ENCODE assay signal across 8 cellular contexts in the genomic region with DNA sequence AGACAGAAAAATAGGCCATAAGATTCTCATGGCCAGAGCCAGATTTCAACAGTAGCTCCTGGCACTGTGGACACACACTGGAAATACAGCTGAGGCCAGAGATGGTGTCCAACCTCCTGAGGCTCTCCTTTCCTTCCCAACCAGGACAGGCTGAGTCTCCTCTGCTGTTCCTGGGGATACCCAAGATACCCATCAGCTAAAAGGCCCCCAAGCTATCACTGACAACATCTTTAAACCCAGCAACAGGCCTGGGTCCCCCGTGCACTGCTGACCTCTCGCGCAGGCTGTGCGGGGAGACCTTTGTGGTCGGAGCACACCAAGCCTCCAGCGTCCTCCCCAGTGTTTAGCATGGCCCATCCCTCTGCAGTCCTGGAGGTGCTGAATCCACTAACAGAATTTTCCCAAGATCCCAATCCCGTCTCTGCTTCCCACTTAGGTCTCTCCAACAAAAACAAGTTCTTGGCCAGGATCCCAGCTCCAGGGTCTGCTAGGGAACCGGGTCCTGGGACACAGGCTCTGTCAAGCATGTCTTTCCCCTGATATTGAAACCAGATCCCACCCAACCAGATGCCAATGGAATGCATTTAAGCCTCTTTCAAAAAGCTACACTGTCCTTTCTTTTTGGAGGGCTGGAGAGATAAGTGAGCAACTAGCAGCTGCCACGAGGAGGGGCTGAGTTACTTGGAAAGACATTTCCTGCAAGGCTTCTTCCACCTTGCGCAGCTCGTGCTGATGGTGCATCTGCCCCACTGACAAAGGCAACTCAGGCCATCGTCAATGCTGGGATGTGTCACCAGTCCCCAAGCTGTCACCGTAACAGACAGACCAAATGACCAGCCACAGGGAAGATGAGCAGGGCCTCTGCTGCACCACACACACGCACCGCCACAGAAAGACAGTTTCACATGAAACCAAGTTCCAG.
DNase-seq lines count a peak whose midpoint lies in the region; ATAC-seq, FAIRE-seq and TF ChIP-seq lines count a peak whose summit lies in the region.
"Had no signal": no experiment of that assay in that cellular context is flagged by ENCODE, and none has a peak within 500 bp of the region (broad histone marks: within the 10 kb centered on the region; RNA-seq: fewer than 3 reads in every experiment).

No MANE protein-coding gene starts in this region.

- dilution Hi-C loops in mammary epithelial cell (cut with HindIII; ENCODE audit: low sequenced_read_pairs): no loop called here

- FAIRE-seq in kidney (lab: Jason Lieb, UNC): no peak
- FAIRE-seq: islet of Langerhans had no signal

- H3K27ac ChIP-seq in mammary epithelial cell (ENCODE audit: insufficient read depth, low read depth, low read length) (peak overlapping the region; percentile 23), skin epidermis (peak overlapping the region in 13 of 21 experiments; percentile 0 to 62 (median 17)), kidney (ENCODE audit: low read depth in 2 of 2, low read length in 2 of 2) (no peak overlapping the region)

- H3K36me3 ChIP-seq in mammary epithelial cell (ENCODE audit: insufficient read depth, low read length): peaks cover 16% of the 10 kb centered on the region
- no peaks in the 10 kb centered on the region for H3K36me3 ChIP-seq in kidney (ENCODE audit: control insufficient read depth in 1 of 2, insufficient read depth in 2 of 2, low read length in 2 of 2)

- peaks cover 75% of the 10 kb centered on the region for H3K4me1 ChIP-seq in mammary epithelial cell (ENCODE audit: insufficient read depth, low read length)
- H3K4me1 ChIP-seq in kidney (ENCODE audit: control insufficient read depth in 1 of 2, insufficient read depth in 1 of 2, low read depth in 1 of 2, low read length in 2 of 2): peaks cover 31 to 41% of the 10 kb centered on the region in 2 donors

- intact Hi-C loops in mammary epithelial cell (cut with micrococcal nuclease): no loop called here
- intact Hi-C loops in kidney (cut with DNase I): no loop called here

- H3K9ac ChIP-seq in mammary epithelial cell (ENCODE audit: insufficient read depth, low read length) (no peak overlapping the region), kidney (ENCODE audit: low read length in 2 of 2) (peak overlapping the region in 1 of 2 donors; percentile 1)

- H3K27me3 ChIP-seq in mammary epithelial cell (ENCODE audit: insufficient read depth, low read length): no peaks in the 10 kb centered on the region

- H2AFZ ChIP-seq in mammary epithelial cell (ENCODE audit: low read depth, low read length): no peak overlapping the region

- in situ Hi-C loops in mammary epithelial cell (cut with MboI; ENCODE audit: low sequenced_read_pairs in 2 of 2): no loop called here

- no peak overlapping the region for H3K4me2 ChIP-seq in mammary epithelial cell (ENCODE audit: insufficient read depth, low read depth, low read length)

- ATAC-seq in GM19395 (IDR thresholded peaks at IDR 0.05; ENCODE audit: unreplicated experiment): peak; percentile 37
- peak; percentile 13 for ATAC-seq in HG02981 (IDR thresholded peaks at IDR 0.05; ENCODE audit: unreplicated experiment)

- peaks cover 100% of the 10 kb centered on the region for H3K79me2 ChIP-seq in mammary epithelial cell (ENCODE audit: insufficient read depth, low read length)

- H4K20me1 ChIP-seq in mammary epithelial cell (ENCODE audit: insufficient read depth, low read length): peaks cover 24% of the 10 kb centered on the region

- TF ChIP-seq CTCF in mammary epithelial cell (conservative IDR thresholded peaks at IDR 0.05 in 1 of 2, IDR thresholded peaks at IDR 0.05 in 1 of 2; ENCODE audit: extremely low read depth in 1 of 2, insufficient read depth in 1 of 2, low read depth in 1 of 2, low read length in 2 of 2) (no peak), kidney (IDR thresholded peaks at IDR 0.05; ENCODE audit: borderline replicate concordance, extremely low read depth, insufficient read depth) (no peak), GM10266 (IDR thresholded peaks at IDR 0.05; ENCODE audit: control insufficient read depth, insufficient read depth, low read depth, missing control alignments) (no peak)

- no peak overlapping the region for H3K4me3 ChIP-seq in mammary epithelial cell (replicated peaks in 1 of 3; ENCODE audit: insufficient read depth in 1 of 3, low read depth in 2 of 3, low read length in 3 of 3)
- H3K4me3 ChIP-seq in skin epidermis: no peak overlapping the region
- H3K4me3 ChIP-seq in kidney (ENCODE audit: low read length in 2 of 2): no peak overlapping the region

- DNase-seq in mammary epithelial cell (no peak), kidney (no peak), GM10266 (ENCODE audit: extremely low spot score) (no peak), iPS-NIHi11 (ENCODE audit: low spot score) (no peak)

- 50% methylated on average over 9 of the region's 15 CpGs for WGBS in mammary epithelial cell (ENCODE audit: low coverage, missing lambda C conversion rate)

- no peaks in the 10 kb centered on the region for H3K9me3 ChIP-seq in mammary epithelial cell (replicated peaks; ENCODE audit: insufficient read depth, low read length)
- no peaks in the 10 kb centered on the region for H3K9me3 ChIP-seq in kidney (ENCODE audit: control insufficient read depth in 1 of 2, low read length in 2 of 2)

- no TSS peak for BruUV-seq in mammary epithelial cell (replicated peaks; lab: Mats Ljungman, UMichigan)

- CTCF ChIA-PET in mammary epithelial cell (lab: Charles Lee; ENCODE audit: low non-redundant PET): interaction anchor here (0.6 kb wide), 1 partner anchor 11 kb away, joined by 3 read pairs; no protein-coding TSS in a partner anchor

Comparison
In these comparisons a context has a peak if more than half of its experiments do, and no peak if none do; other contexts are left out.
1. H3K27ac ChIP-seq: peak in mammary epithelial cell (single experiment) and skin epidermis (13 of 21); none in kidney (0 of 2).